10 cellular contexts compared by ENCODE assay signal in the genomic region with DNA sequence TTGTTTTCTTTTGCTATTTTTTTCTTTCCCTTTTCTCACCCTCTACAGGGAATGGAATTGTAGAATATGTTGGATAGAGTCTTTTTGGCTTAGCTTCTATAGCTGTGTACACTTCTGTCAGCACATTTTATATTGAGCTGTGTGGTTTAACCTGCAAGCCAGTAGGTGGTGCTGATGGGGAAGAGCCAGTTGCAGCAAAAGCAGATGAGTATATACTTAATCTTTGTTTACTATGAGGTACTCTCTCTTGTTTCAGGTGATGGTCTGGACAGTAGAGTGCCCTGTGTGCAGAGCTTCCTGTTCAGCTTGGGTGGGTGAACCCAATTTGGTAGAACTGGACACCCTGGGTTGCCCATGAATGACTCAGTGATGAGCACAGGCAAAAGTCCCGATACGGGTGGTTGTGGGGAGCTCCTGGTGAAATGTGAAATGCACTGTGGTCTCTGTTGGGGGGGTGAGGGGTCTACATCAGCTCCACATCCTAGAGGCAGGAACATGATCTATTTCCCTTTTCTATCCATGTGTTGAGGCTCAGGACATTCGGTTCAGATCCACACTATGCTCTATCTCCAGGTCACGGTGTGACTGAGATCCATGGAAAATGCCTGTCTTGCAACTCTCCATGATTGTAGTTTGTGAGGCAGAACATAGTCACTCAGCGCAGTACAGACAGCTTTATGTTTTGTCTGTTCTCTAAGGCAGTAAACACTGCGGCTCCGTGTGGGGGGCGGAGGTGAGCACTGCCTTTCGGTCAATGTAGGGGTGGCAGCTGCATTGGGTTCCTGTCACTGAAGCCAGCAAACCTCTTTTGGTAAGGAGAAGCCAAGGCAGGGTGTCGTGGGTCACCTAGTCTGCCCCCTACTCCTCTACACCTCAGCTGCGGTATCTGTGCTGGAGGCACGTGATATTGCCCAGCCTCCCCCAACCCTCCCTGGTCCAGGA.
DNase-seq lines count a peak whose midpoint lies in the region; ATAC-seq and TF ChIP-seq lines count a peak whose summit lies in the region.
"Had no signal": no experiment of that assay in that cellular context is flagged by ENCODE, and none has a peak within 500 bp of the region (broad histone marks: within the 10 kb centered on the region; RNA-seq: fewer than 3 reads in every experiment).

No MANE protein-coding gene starts in this region.

- ATAC-seq in lower lobe of right lung: peak; percentile 37 to 43
- no peak for ATAC-seq in HG03342 (IDR thresholded peaks at IDR 0.05; ENCODE audit: unreplicated experiment)
- ATAC-seq in GM21360 (IDR thresholded peaks at IDR 0.05; ENCODE audit: unreplicated experiment): no peak

- DNase-seq in ELR (ENCODE audit: low read depth) (peak; percentile 48), KBM-7 (peak; percentile 20), astrocyte of the hippocampus (ENCODE audit: low read depth, low spot score) (peak; percentile 43), lower lobe of right lung (no peak), ureter (ENCODE audit: low spot score) (no peak)
- no peak for DNase-seq in effector CD4-positive, alpha-beta T cell
- DNase-seq: T-helper 1 cell had no signal

- intact Hi-C loops in lower lobe of right lung (cut with DNase I): no loop called here

- H3K9me3 ChIP-seq in lower lobe of right lung: no peaks in the 10 kb centered on the region
- H3K9me3 ChIP-seq: ascending aorta had no signal

- no peak overlapping the region for H3K27ac ChIP-seq in lower lobe of right lung
- H3K27ac ChIP-seq: ascending aorta had no signal

- no peaks in the 10 kb centered on the region for H3K36me3 ChIP-seq in lower lobe of right lung
- H3K36me3 ChIP-seq: ascending aorta had no signal

- in situ Hi-C loops in KBM-7 (cut with MboI; ENCODE audit: low pct_unique_long_range_greater_than_20kb, low sequenced_read_pairs): no loop called here

- no peak overlapping the region for H3K4me3 ChIP-seq in lower lobe of right lung
- H3K4me3 ChIP-seq: ascending aorta had no signal

- no peaks in the 10 kb centered on the region for H3K27me3 ChIP-seq in lower lobe of right lung (ENCODE audit: low read depth)
- H3K27me3 ChIP-seq: ascending aorta had no signal

- TF ChIP-seq CTCF in lower lobe of right lung (IDR thresholded peaks at IDR 0.05): peak; percentile 13

- no peaks in the 10 kb centered on the region for H3K4me1 ChIP-seq in lower lobe of right lung
- H3K4me1 ChIP-seq: ascending aorta had no signal

Comparison
In these comparisons a context has a peak if more than half of its experiments do, and no peak if none do; other contexts are left out.
1. DNase-seq: peak in ELR (single experiment), KBM-7 (single experiment) and astrocyte of the hippocampus (single experiment); none in lower lobe of right lung (single experiment), ureter (single experiment) and effector CD4-positive, alpha-beta T cell (single experiment).
2. ATAC-seq: peak in lower lobe of right lung (2 of 2); none in HG03342 (single experiment) and GM21360 (single experiment).